In the genomic region with DNA sequence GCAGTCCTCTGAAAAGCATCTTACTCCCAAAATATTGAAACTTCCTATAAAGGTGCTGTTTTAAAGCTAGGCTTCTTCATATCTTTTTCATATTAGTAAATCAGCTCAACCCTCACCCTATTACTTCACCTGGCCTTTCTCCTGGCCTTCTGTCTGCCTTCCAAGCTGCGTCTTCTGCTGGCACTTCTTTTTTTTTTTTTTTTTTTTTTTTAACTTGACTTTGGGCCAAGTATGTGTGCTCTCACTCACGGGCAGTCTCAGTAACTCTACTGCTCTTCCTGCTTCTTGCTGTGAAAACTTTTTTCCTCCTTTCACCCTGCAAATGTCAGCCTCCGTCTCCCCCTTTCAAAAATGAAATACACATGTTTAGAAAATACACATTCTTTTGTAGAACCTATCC, we compare ENCODE assay signal across 13 cellular contexts. TPM values are rescaled to one million over a fixed set of nuclear protein-coding genes. Genes with fewer than 3 reads are reported as not detected.
DNase-seq lines count a peak whose midpoint lies in the region; ATAC-seq, FAIRE-seq and TF ChIP-seq lines count a peak whose summit lies in the region.
"Had no signal": no experiment of that assay in that cellular context is flagged by ENCODE, and none has a peak within 500 bp of the region (broad histone marks: within the 10 kb centered on the region; RNA-seq: fewer than 3 reads in every experiment).

No MANE protein-coding gene starts in this region.

- DNase-seq in DMS 273 (lab: John Stamatoyannopoulos, UW; ENCODE audit: unreplicated experiment) = peak; percentile 47
- peak; percentile 52 for DNase-seq in M059J (ENCODE audit: low read depth)
- peak; percentile 71 for DNase-seq in endothelial cell of umbilical vein (ENCODE audit: low read depth, low spot score)
- DNase-seq in natural killer cell treated with Interleukin-12 subunit alpha and Interleukin-12 subunit beta and Interleukin-15 and Interleukin-18, amount 100 ng/mL, for 72 hours (ENCODE audit: low spot score) = no peak
- no peak for DNase-seq in stimulated activated effector memory CD8-positive, alpha-beta T cell treated with anti-CD3 and anti-CD28 coated beads, Interleukin-12 subunit alpha, Interleukin-12 subunit beta, amount 100 ng/mL, for 72 hours (ENCODE audit: low spot score in 2 of 2)
- DNase-seq: hippocampal formation, MM.1S, testis had no signal

- H3K36me3 ChIP-seq in endothelial cell of umbilical vein (ENCODE audit: control insufficient read depth in 2 of 2, extremely low read depth in 1 of 2, insufficient read depth in 2 of 2, low read length in 2 of 2) = no peaks in the 10 kb centered on the region
- peaks cover 0 to 3% of the 10 kb centered on the region in 2 donors for H3K36me3 ChIP-seq in mucosa of rectum (ENCODE audit: control insufficient read depth in 2 of 2, insufficient read depth in 2 of 2, low read length in 2 of 2)

- BruUV-seq in endothelial cell of umbilical vein (replicated peaks; lab: Mats Ljungman, UMichigan) = no TSS peak

- no peaks in the 10 kb centered on the region for H3K27me3 Mint-ChIP-seq in natural killer cell treated with Interleukin-12 subunit alpha and Interleukin-12 subunit beta and Interleukin-15 and Interleukin-18, amount 100 ng/mL, for 72 hours

- H4K20me1 ChIP-seq in endothelial cell of umbilical vein (replicated peaks; ENCODE audit: control insufficient read depth, extremely low read depth, insufficient read depth, low read length) = no peaks in the 10 kb centered on the region

- H3K4me1 Mint-ChIP-seq in natural killer cell treated with Interleukin-12 subunit alpha and Interleukin-12 subunit beta and Interleukin-15 and Interleukin-18, amount 100 ng/mL, for 72 hours (ENCODE audit: low read depth in 2 of 2) = no peaks in the 10 kb centered on the region
- no peaks in the 10 kb centered on the region for H3K4me1 Mint-ChIP-seq in stimulated activated effector memory CD8-positive, alpha-beta T cell treated with anti-CD3 and anti-CD28 coated beads, Interleukin-12 subunit alpha, Interleukin-12 subunit beta, amount 100 ng/mL, for 72 hours

- dilution Hi-C loops in endothelial cell of umbilical vein (cut with MboI; ENCODE audit: extremely low pct_ligation_motif_present, low sequenced_read_pairs) = no loop called here

- no peaks in the 10 kb centered on the region for H3K9me3 ChIP-seq in endothelial cell of umbilical vein (replicated peaks; ENCODE audit: control insufficient read depth, insufficient read depth, low read length)
- H3K9me3 ChIP-seq in mucosa of rectum (ENCODE audit: control insufficient read depth in 2 of 2, low read length in 2 of 2) = no peaks in the 10 kb centered on the region
- H3K9me3 ChIP-seq: testis had no signal

- POLR2A ChIA-PET in endothelial cell of umbilical vein (lab: Charles Lee) = interaction anchor here (0.7 kb wide), 1 partner anchor 86 kb away, joined by 5 read pairs; no protein-coding TSS in a partner anchor

- H3K4me1 ChIP-seq in endothelial cell of umbilical vein (ENCODE audit: control insufficient read depth, extremely low read depth, insufficient read depth, low read length) (no peaks in the 10 kb centered on the region), mucosa of rectum (ENCODE audit: control insufficient read depth in 2 of 2, insufficient read depth in 2 of 2, low read length in 2 of 2) (peaks cover 5 to 17% of the 10 kb centered on the region in 2 donors)
- H3K4me1 ChIP-seq: testis had no signal

- no peaks in the 10 kb centered on the region for H3K9me3 Mint-ChIP-seq in natural killer cell treated with Interleukin-12 subunit alpha and Interleukin-12 subunit beta and Interleukin-15 and Interleukin-18, amount 100 ng/mL, for 72 hours
- no peaks in the 10 kb centered on the region for H3K9me3 Mint-ChIP-seq in stimulated activated effector memory CD8-positive, alpha-beta T cell treated with anti-CD3 and anti-CD28 coated beads, Interleukin-12 subunit alpha, Interleukin-12 subunit beta, amount 100 ng/mL, for 72 hours
- H3K9me3 Mint-ChIP-seq: activated T-helper 2 cell treated with anti-CD3 and anti-CD28 coated beads, Interferon-gamma antibody, Interleukin-2, Interleukin-4, amounts not matched to agents 10 μg/mL and 5 μg/mL and 100 μg/mL, durations not matched to agents 14 hours and 24 hours and 36 hours had no signal

- intact Hi-C loops in endothelial cell of umbilical vein (cut with micrococcal nuclease) = no loop called here

- no peak overlapping the region for H3K9ac ChIP-seq in endothelial cell of umbilical vein (replicated peaks; ENCODE audit: extremely low read depth, insufficient read depth, low read length)
- peak overlapping the region in 1 of 2 donors; percentile 17 for H3K9ac ChIP-seq in mucosa of rectum (ENCODE audit: low read depth in 1 of 2, low read length in 2 of 2)

- ATAC-seq in HG03342 (IDR thresholded peaks at IDR 0.05; ENCODE audit: unreplicated experiment) (no peak), GM21528 (IDR thresholded peaks at IDR 0.05; ENCODE audit: low FRiP score, unreplicated experiment) (no peak)
- ATAC-seq in natural killer cell treated with Interleukin-12 subunit alpha and Interleukin-12 subunit beta and Interleukin-15 and Interleukin-18, amount 100 ng/mL, for 72 hours = no peak
- no peak for ATAC-seq in stimulated activated effector memory CD8-positive, alpha-beta T cell treated with anti-CD3 and anti-CD28 coated beads, Interleukin-12 subunit alpha, Interleukin-12 subunit beta, amount 100 ng/mL, for 72 hours

- CTCF ChIA-PET in endothelial cell of umbilical vein (lab: Charles Lee) = interaction anchor here (0.6 to 2.9 kb wide), 4 partner anchors 10 to 254 kb away, joined by 3 to 14 read pairs (median 4); no protein-coding TSS in a partner anchor

- no peaks in the 10 kb centered on the region for H3K9me1 ChIP-seq in endothelial cell of umbilical vein (replicated peaks; ENCODE audit: control insufficient read depth, extremely low read depth, insufficient read depth, low read length)

- H3K4me3 Mint-ChIP-seq in natural killer cell treated with Interleukin-12 subunit alpha and Interleukin-12 subunit beta and Interleukin-15 and Interleukin-18, amount 100 ng/mL, for 72 hours = no peak overlapping the region
- no peak overlapping the region for H3K4me3 Mint-ChIP-seq in stimulated activated effector memory CD8-positive, alpha-beta T cell treated with anti-CD3 and anti-CD28 coated beads, Interleukin-12 subunit alpha, Interleukin-12 subunit beta, amount 100 ng/mL, for 72 hours

- H3K27ac Mint-ChIP-seq in natural killer cell treated with Interleukin-12 subunit alpha and Interleukin-12 subunit beta and Interleukin-15 and Interleukin-18, amount 100 ng/mL, for 72 hours = no peak overlapping the region
- H3K27ac Mint-ChIP-seq in stimulated activated effector memory CD8-positive, alpha-beta T cell treated with anti-CD3 and anti-CD28 coated beads, Interleukin-12 subunit alpha, Interleukin-12 subunit beta, amount 100 ng/mL, for 72 hours = no peak overlapping the region
- H3K27ac Mint-ChIP-seq: activated T-helper 2 cell treated with anti-CD3 and anti-CD28 coated beads, Interferon-gamma antibody, Interleukin-2, Interleukin-4, amounts not matched to agents 10 μg/mL and 5 μg/mL and 100 μg/mL, durations not matched to agents 14 hours and 24 hours and 36 hours had no signal

- no peak for TF ChIP-seq CTCF in endothelial cell of umbilical vein (IDR thresholded peaks at IDR 0.05; ENCODE audit: extremely low read depth in 1 of 2, insufficient read depth in 1 of 2, low read depth in 1 of 2, low read length in 2 of 2)

- TF ChIP-seq POLR2A in endothelial cell of umbilical vein (IDR thresholded peaks at IDR 0.05; ENCODE audit: low read depth, low read length) = no peak

- H3K36me3 Mint-ChIP-seq in natural killer cell treated with Interleukin-12 subunit alpha and Interleukin-12 subunit beta and Interleukin-15 and Interleukin-18, amount 100 ng/mL, for 72 hours = no peaks in the 10 kb centered on the region
- no peaks in the 10 kb centered on the region for H3K36me3 Mint-ChIP-seq in stimulated activated effector memory CD8-positive, alpha-beta T cell treated with anti-CD3 and anti-CD28 coated beads, Interleukin-12 subunit alpha, Interleukin-12 subunit beta, amount 100 ng/mL, for 72 hours

- H2AFZ ChIP-seq in endothelial cell of umbilical vein (ENCODE audit: low read depth, low read length) = no peak overlapping the region

- H3K27ac ChIP-seq in endothelial cell of umbilical vein (ENCODE audit: insufficient read depth, low read depth, low read length) = no peak overlapping the region
- peak overlapping the region; percentile 2 to 42 for H3K27ac ChIP-seq in mucosa of rectum (ENCODE audit: low read depth in 2 of 2, low read length in 2 of 2)
- H3K27ac ChIP-seq: testis had no signal

- H3K4me3 ChIP-seq in endothelial cell of umbilical vein (replicated peaks in 1 of 3; ENCODE audit: insufficient read depth in 1 of 3, low read depth in 1 of 3, low read length in 3 of 3) (no peak overlapping the region), mucosa of rectum (ENCODE audit: low read length in 2 of 2) (peak overlapping the region in 1 of 2 donors; percentile 50)
- H3K4me3 ChIP-seq: testis had no signal

- no peaks in the 10 kb centered on the region for H3K79me2 ChIP-seq in endothelial cell of umbilical vein (ENCODE audit: control insufficient read depth, insufficient read depth, low read length)

- H3K4me2 ChIP-seq in endothelial cell of umbilical vein (ENCODE audit: insufficient read depth, low read length) = no peak overlapping the region

- FAIRE-seq in endothelial cell of umbilical vein (lab: Jason Lieb, UNC) = no peak
- FAIRE-seq: H54 had no signal

- no peaks in the 10 kb centered on the region for H3K27me3 ChIP-seq in endothelial cell of umbilical vein (ENCODE audit: control insufficient read depth in 2 of 2, insufficient read depth in 2 of 2, low read length in 2 of 2)
- H3K27me3 ChIP-seq in mucosa of rectum (ENCODE audit: control insufficient read depth in 2 of 2, insufficient read depth in 2 of 2, low read length in 2 of 2) = no peaks in the 10 kb centered on the region
- H3K27me3 ChIP-seq: testis had no signal

TF ChIP-seq in endothelial cell of umbilical vein, 7 proteins besides CTCF, POLR2A, EP300 and RAD21 (continues in another document):
- TF ChIP-seq POLR2AphosphoS5 (IDR thresholded peaks at IDR 0.05; ENCODE audit: insufficient read depth, low read depth, low read length) (no peak), MYC (IDR thresholded peaks at IDR 0.05; ENCODE audit: low read depth, low read length) (no peak), FOS (IDR thresholded peaks at IDR 0.05; ENCODE audit: borderline replicate concordance, insufficient read depth, low read length) (no peak)

RNA-seq across cellular contexts. Expression of gene KCTD4, which starts 41.2 kb away (rescaled TPM):
- 0.05 and 0.22 TPM in 2 replicates for total RNA-seq in M059J (2014; rRNA removed; shearing (Covaris generic))
- total RNA-seq in endothelial cell of umbilical vein = not detected in 2 replicates
- not detected in 2 replicates for polyA plus RNA-seq in endothelial cell of umbilical vein
- polyA plus RNA-seq in endothelial cell of umbilical vein (2011; cell fraction: cytosol; rRNA removed) = not detected in 2 replicates
- not detected in 2 replicates for polyA plus RNA-seq in endothelial cell of umbilical vein (2011; cell fraction: nucleus; rRNA removed)
- not detected in 2 replicates for polyA plus RNA-seq in endothelial cell of umbilical vein (2012)
- polyA minus RNA-seq in endothelial cell of umbilical vein = not detected in 2 replicates
- not detected for polyA minus RNA-seq in endothelial cell of umbilical vein (2011; cell fraction: cytosol; rRNA and poly(A)+ RNA removed)
- not detected in 2 replicates for polyA minus RNA-seq in endothelial cell of umbilical vein (2011; cell fraction: nucleus; rRNA and poly(A)+ RNA removed)
- not detected for total RNA-seq in natural killer cell treated with Interleukin-12 subunit alpha and Interleukin-12 subunit beta and Interleukin-15 and Interleukin-18, amount 100 ng/mL, for 72 hours
- total RNA-seq: activated T-helper 2 cell treated with anti-CD3 and anti-CD28 coated beads, Interferon-gamma antibody, Interleukin-2, Interleukin-4, amounts not matched to agents 10 μg/mL and 5 μg/mL and 100 μg/mL, durations not matched to agents 14 hours and 24 hours and 36 hours; testis had no signal

Comparison
In these comparisons a context has a peak if more than half of its experiments do, and no peak if none do; other contexts are left out.
1. DNase-seq: peak in DMS 273 (single experiment), M059J (single experiment) and endothelial cell of umbilical vein (single experiment); none in natural killer cell treated with Interleukin-12 subunit alpha and Interleukin-12 subunit beta and Interleukin-15 and Interleukin-18, amount 100 ng/mL, for 72 hours (single experiment) and stimulated activated effector memory CD8-positive, alpha-beta T cell treated with anti-CD3 and anti-CD28 coated beads, Interleukin-12 subunit alpha, Interleukin-12 subunit beta, amount 100 ng/mL, for 72 hours (0 of 2).